ENCODE assay signal across 20 cellular contexts in the genomic region with DNA sequence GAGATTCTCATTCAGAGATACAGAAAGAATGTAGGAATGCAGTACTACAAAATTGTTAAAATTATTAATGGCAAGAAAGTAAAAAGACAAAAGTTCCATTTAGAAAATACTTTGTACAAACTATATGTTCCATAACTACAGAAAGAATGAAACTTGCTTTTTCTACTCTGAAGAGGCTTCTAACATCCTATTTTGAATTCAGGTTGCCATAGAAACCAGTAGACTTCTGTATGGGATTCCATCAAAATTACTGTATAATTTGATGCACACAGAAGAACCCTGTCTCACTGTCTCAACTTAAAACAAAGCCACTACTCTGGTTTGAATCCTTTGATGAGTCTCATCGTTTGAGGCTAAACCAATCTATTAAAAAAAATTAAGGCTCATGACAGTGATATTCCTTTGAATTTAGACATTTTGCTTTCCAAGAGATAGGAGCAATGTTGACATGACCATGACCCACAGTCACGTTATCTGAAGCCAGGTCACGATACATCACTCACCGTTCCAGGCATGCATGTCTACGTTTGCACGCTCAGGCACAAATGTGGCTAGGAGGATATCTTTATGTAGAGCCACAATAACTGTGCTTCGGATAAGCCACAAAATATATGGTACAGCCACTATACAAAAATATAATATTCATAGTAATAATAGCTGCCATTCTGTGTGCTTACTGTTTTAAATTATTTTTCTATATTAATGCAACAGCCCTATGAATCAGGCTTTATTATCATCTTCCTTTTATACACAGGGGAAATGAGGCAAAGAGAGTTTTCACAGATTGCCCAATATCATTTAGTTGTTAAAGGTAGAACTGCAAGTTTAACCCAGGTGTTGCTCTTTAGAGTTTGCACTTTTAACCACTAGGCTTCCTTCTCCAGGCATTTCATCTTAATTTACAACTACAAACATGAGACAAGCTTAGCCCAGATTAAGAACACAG.
A peak's percentile ranks its signal among the peaks of the same experiment; 100 is the strongest.
DNase-seq lines count a peak whose midpoint lies in the region; ATAC-seq and TF ChIP-seq lines count a peak whose summit lies in the region.
"Had no signal": no experiment of that assay in that cellular context is flagged by ENCODE, and none has a peak within 500 bp of the region (broad histone marks: within the 10 kb centered on the region; RNA-seq: fewer than 3 reads in every experiment).

No MANE protein-coding gene starts in this region.

- H3K9ac ChIP-seq in HCT116 (ENCODE audit: low read length), result no peak overlapping the region
- H3K9ac ChIP-seq: BLaER1 had no signal

- RAD21 ChIA-PET in HCT116 (lab: Charles Lee; ENCODE audit: low non-redundant PET in 1 of 2, low total read pairs in 2 of 2, uncharacterized antibody in 2 of 2, unreplicated experiment in 2 of 2), result no interaction called here

- intact Hi-C loops in HCT116 (cut with micrococcal nuclease) (no loop called here), psoas muscle (cut with DNase I) (no loop called here), gastrocnemius medialis (cut with DNase I; ENCODE audit: low total_unique reads) (no loop called here)

- 70 to 78% (median 72%) methylated on average over 7 of the region's 7 CpGs for WGBS in psoas muscle, 3 donors

- no peak overlapping the region for H2AFZ ChIP-seq in HCT116 (ENCODE audit: low read depth, low read length, poor library complexity, severe bottlenecking)

- H3K4me3 ChIP-seq in HCT116 (replicated peaks in 1 of 2; ENCODE audit: low read depth in 1 of 2, low read length in 2 of 2), result no peak overlapping the region
- H3K4me3 ChIP-seq in psoas muscle, result no peak overlapping the region
- no peak overlapping the region for H3K4me3 ChIP-seq in gastrocnemius medialis
- H3K4me3 ChIP-seq: BLaER1 had no signal

- DNase-seq in COLO829 (ENCODE audit: low spot score) (peak; percentile 18), HCT116 (ENCODE audit: low read depth, low spot score) (no peak), NCI-H2227 treated with DMSO at 0.1 percent for 48 hours (lab: John Stamatoyannopoulos, UW) (peak; percentile 32), foreskin melanocyte (peak; percentile 58), NCI-H1105 treated with DMSO at 0.1 percent for 48 hours (lab: John Stamatoyannopoulos, UW) (no peak), HuH-7 (ENCODE audit: low spot score) (no peak), psoas muscle (no peak), gastrocnemius medialis (no peak)
- DNase-seq: 8988T; ACHN; BE2C; C1 segment of cervical spinal cord; Caco-2; Calu3; CD4-positive, alpha-beta memory T cell; CD4-positive, CD25-positive, alpha-beta regulatory T cell; CD8-positive, alpha-beta memory T cell; DMS79 treated with DMSO at 0.1 percent for 48 hours; GF-D8 had no signal

- H3K4me2 ChIP-seq in HCT116 (ENCODE audit: low read length), result no peak overlapping the region
- H3K4me2 ChIP-seq: BLaER1 had no signal

- POLR2A ChIA-PET in HCT116 (lab: Charles Lee), result no interaction called here

- H3K9me3 ChIP-seq in HCT116 (ENCODE audit: control insufficient read depth in 1 of 2, insufficient read depth in 1 of 2, low read depth in 1 of 2, low read length in 2 of 2) (no peaks in the 10 kb centered on the region), psoas muscle (no peaks in the 10 kb centered on the region), gastrocnemius medialis (no peaks in the 10 kb centered on the region)
- H3K9me3 ChIP-seq: BE2C, BLaER1, Caco-2 had no signal

- CTCF ChIA-PET in HCT116 (lab: Charles Lee), result interaction anchor here (1.1 to 1.4 kb wide), 2 partner anchors 10 to 11 kb away, joined by 6 to 7 read pairs; no protein-coding TSS in a partner anchor

- no TSS peak for BruUV-seq in HCT116 (replicated peaks; lab: Mats Ljungman, UMichigan)

- H3K27me3 ChIP-seq in HCT116 (ENCODE audit: insufficient read depth, low read length) (no peaks in the 10 kb centered on the region), psoas muscle (ENCODE audit: insufficient read depth in 3 of 3, low read length in 2 of 3) (no peaks in the 10 kb centered on the region), gastrocnemius medialis (no peaks in the 10 kb centered on the region)
- H3K27me3 ChIP-seq: BE2C, BLaER1 had no signal

- H3K4me1 ChIP-seq in HCT116 (ENCODE audit: control insufficient read depth in 1 of 2, insufficient read depth in 2 of 2, low read length in 2 of 2) (no peaks in the 10 kb centered on the region), psoas muscle (no peaks in the 10 kb centered on the region), gastrocnemius medialis (no peaks in the 10 kb centered on the region)
- H3K4me1 ChIP-seq: BE2C, BLaER1, Caco-2 had no signal

- H3K27ac ChIP-seq in HCT116 (ENCODE audit: low read depth, low read length) (no peak overlapping the region), psoas muscle (no peak overlapping the region), gastrocnemius medialis (no peak overlapping the region)
- H3K27ac ChIP-seq: BLaER1 had no signal

- no peaks in the 10 kb centered on the region for H3K9me2 ChIP-seq in HCT116 (ENCODE audit: insufficient read depth)

- ATAC-seq in HCT116 (peak; percentile 40), psoas muscle (no peak), gastrocnemius medialis (no peak)

- H4K20me1 ChIP-seq in HCT116 (ENCODE audit: insufficient read depth), result no peaks in the 10 kb centered on the region
- H4K20me1 ChIP-seq: BLaER1 had no signal

- in situ Hi-C loops in gastrocnemius medialis (cut with MboI; ENCODE audit: low sequenced_read_pairs in 4 of 4), result loop anchor here (25.0 kb wide), 4 partner anchors 179 to 404 kb away; partner anchors contain the start of gene ARL5A (in 2 of the 4)

- TF ChIP-seq CTCF in HCT116 (IDR thresholded peaks at IDR 0.05 in 2 of 3, conservative IDR thresholded peaks at IDR 0.05 in 1 of 3; ENCODE audit: borderline replicate concordance in 1 of 3, insufficient read depth in 1 of 3, low read depth in 2 of 3, low read length in 2 of 3) (no peak), psoas muscle (IDR thresholded peaks at IDR 0.05) (no peak), gastrocnemius medialis (IDR thresholded peaks at IDR 0.05 in 4 of 5, conservative IDR thresholded peaks at IDR 0.05 in 1 of 5) (no peak)

- no peaks in the 10 kb centered on the region for H3K79me2 ChIP-seq in HCT116 (ENCODE audit: insufficient read depth, low read length)

- TF ChIP-seq POLR2A in HCT116 (IDR thresholded peaks at IDR 0.05; ENCODE audit: borderline replicate concordance, extremely low read depth, insufficient read depth, insufficient read length) (no peak), gastrocnemius medialis (IDR thresholded peaks at IDR 0.05) (no peak)

- TF ChIP-seq RAD21 in HCT116 (IDR thresholded peaks at IDR 0.05; ENCODE audit: low read depth), result no peak

- no peaks in the 10 kb centered on the region for H3K36me3 ChIP-seq in HCT116 (ENCODE audit: control insufficient read depth in 1 of 2, insufficient read depth in 2 of 2, low read length in 2 of 2)
- no peaks in the 10 kb centered on the region for H3K36me3 ChIP-seq in psoas muscle (ENCODE audit: insufficient read depth in 1 of 2, low read depth in 1 of 2)
- no peaks in the 10 kb centered on the region for H3K36me3 ChIP-seq in gastrocnemius medialis
- H3K36me3 ChIP-seq: BE2C, BLaER1 had no signal

TF ChIP-seq in HCT116, 20 proteins besides CTCF, POLR2A, EP300 and RAD21:
- TF ChIP-seq CEBPB (IDR thresholded peaks at IDR 0.05; ENCODE audit: low read depth) (no peak), ZFX (IDR thresholded peaks at IDR 0.05) (no peak), SIN3A (IDR thresholded peaks at IDR 0.05; ENCODE audit: low read depth) (no peak), REST (IDR thresholded peaks at IDR 0.05; ENCODE audit: low read depth) (no peak), JUND (IDR thresholded peaks at IDR 0.05) (no peak), EGR1 (IDR thresholded peaks at IDR 0.05; ENCODE audit: low read depth) (no peak), POLR2AphosphoS5 (IDR thresholded peaks at IDR 0.05; ENCODE audit: low read depth, low read length) (no peak), ELF1 (IDR thresholded peaks at IDR 0.05; ENCODE audit: borderline replicate concordance, low read depth) (no peak), MAX (IDR thresholded peaks at IDR 0.05) (no peak), CBX3 (IDR thresholded peaks at IDR 0.05; ENCODE audit: low read depth) (no peak), TCF7L2 (IDR thresholded peaks at IDR 0.05; ENCODE audit: borderline replicate concordance, extremely low read depth, insufficient read depth, insufficient read length) (no peak), EZH2phosphoT487 (IDR thresholded peaks at IDR 0.05; ENCODE audit: borderline replicate concordance) (no peak), FOSL1 (IDR thresholded peaks at IDR 0.05; ENCODE audit: low read depth) (no peak), SRF (IDR thresholded peaks at IDR 0.05; ENCODE audit: low read depth) (no peak)

Comparison
In these comparisons a context has a peak if more than half of its experiments do, and no peak if none do; other contexts are left out.
1. DNase-seq: peak in COLO829 (single experiment), NCI-H2227 treated with DMSO at 0.1 percent for 48 hours (single experiment) and foreskin melanocyte (single experiment); none in HCT116 (single experiment), NCI-H1105 treated with DMSO at 0.1 percent for 48 hours (single experiment), HuH-7 (single experiment), psoas muscle (0 of 2) and gastrocnemius medialis (0 of 2).